Comparison of ENCODE assay signal across 8 cellular contexts in the genomic region with DNA sequence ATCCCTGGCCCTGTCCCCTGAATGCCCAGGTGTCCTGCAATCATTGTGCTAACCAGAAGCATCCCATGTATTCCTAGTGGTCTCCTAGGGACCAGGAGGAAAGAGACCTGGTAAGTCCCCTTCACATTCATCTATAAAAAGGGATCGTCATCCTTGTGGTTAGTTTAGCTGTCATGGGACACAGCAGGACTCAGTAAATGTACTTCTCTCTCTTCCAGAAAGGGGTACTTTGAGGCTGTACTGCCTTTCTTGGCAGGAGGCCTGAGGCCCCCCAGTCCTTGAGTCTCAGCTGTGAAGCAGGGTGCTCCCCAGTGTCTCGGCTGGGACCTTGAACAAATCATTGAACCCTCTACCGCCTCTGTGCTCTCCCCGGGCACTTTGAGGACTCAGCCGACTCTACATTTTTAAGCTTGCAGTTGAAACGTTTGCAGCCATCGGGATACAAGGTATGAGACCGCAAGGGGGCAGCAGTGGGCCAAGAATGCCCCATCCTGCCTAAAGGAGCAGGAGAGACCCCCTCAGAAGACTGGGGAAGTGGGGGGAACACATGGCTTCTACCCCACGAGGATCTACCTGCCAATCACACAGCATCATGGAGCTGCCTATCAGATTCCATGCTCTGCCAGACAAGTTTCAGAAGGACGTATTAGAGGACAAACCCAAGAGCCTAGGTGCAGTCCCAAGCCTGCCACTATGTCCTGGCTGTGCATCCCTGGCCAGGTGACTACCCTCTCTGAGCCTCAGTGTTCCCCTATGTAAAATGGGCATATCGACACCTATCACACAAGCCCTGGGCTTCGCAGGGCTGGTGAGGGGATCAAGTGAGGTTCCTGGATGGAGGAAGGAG. TPM values are rescaled to one million over a fixed set of nuclear protein-coding genes. Genes with fewer than 3 reads are reported as not detected.
DNase-seq lines count a peak whose midpoint lies in the region; ATAC-seq and TF ChIP-seq lines count a peak whose summit lies in the region.

No MANE protein-coding gene starts in this region.

- peaks cover 6 to 60% (median 22%) of the 10 kb centered on the region in 4 donors for H3K4me1 Mint-ChIP-seq in CD4-positive, CD25-positive, alpha-beta regulatory T cell
- peaks cover 64% of the 10 kb centered on the region for H3K4me1 Mint-ChIP-seq in activated T-cell treated with anti-CD3 and anti-CD28 coated beads, Interleukin-2, amount 50 U/mL, for 72 hours (ENCODE audit: low read depth)

- no peak overlapping the region for H3K4me3 ChIP-seq in CD4-positive, CD25-positive, alpha-beta regulatory T cell (ENCODE audit: low read depth, low read length)
- H3K4me3 ChIP-seq in HAP-1 (no peak overlapping the region), fibroblast of pulmonary artery (replicated peaks; ENCODE audit: low read depth, low read length) (no peak overlapping the region), testis (no peak overlapping the region)

- H3K36me3 Mint-ChIP-seq in CD4-positive, CD25-positive, alpha-beta regulatory T cell = peaks cover 8% of the 10 kb centered on the region
- H3K36me3 Mint-ChIP-seq in activated T-cell treated with anti-CD3 and anti-CD28 coated beads, Interleukin-2, amount 50 U/mL, for 72 hours (ENCODE audit: insufficient read depth in 2 of 2) = peaks cover 4 to 7% of the 10 kb centered on the region in 2 donors

- no peak overlapping the region for H3K27ac ChIP-seq in CD4-positive, CD25-positive, alpha-beta regulatory T cell (ENCODE audit: insufficient read depth, low read length, poor library complexity, severe bottlenecking)
- H3K27ac ChIP-seq in testis = no peak overlapping the region

- intact Hi-C loops in testis (cut with DNase I; ENCODE audit: low total_unique reads) = no loop called here

- H3K9me3 ChIP-seq in CD4-positive, CD25-positive, alpha-beta regulatory T cell (ENCODE audit: control insufficient read depth in 2 of 2, low read length in 2 of 2) = no peaks in the 10 kb centered on the region
- H3K9me3 ChIP-seq in HAP-1 = no peaks in the 10 kb centered on the region
- H3K9me3 ChIP-seq in testis = no peaks in the 10 kb centered on the region

- peak overlapping the region; percentile 22 to 92 (median 56) for H3K4me3 Mint-ChIP-seq in CD4-positive, CD25-positive, alpha-beta regulatory T cell
- peak overlapping the region; percentile 4 to 24 for H3K4me3 Mint-ChIP-seq in activated T-cell treated with anti-CD3 and anti-CD28 coated beads, Interleukin-2, amount 50 U/mL, for 72 hours

- TF ChIP-seq POLR2A in testis (IDR thresholded peaks at IDR 0.05) = no peak

- peaks cover 45% of the 10 kb centered on the region for H3K4me1 ChIP-seq in CD4-positive, CD25-positive, alpha-beta regulatory T cell (ENCODE audit: control insufficient read depth, insufficient read depth, low read length, poor library complexity, severe bottlenecking)
- H3K4me1 ChIP-seq in HAP-1 = peaks cover 8% of the 10 kb centered on the region
- peaks cover 29% of the 10 kb centered on the region for H3K4me1 ChIP-seq in testis

- H3K27me3 ChIP-seq in CD4-positive, CD25-positive, alpha-beta regulatory T cell (ENCODE audit: control insufficient read depth, insufficient read depth, low read length) = no peaks in the 10 kb centered on the region
- no peaks in the 10 kb centered on the region for H3K27me3 ChIP-seq in HAP-1 (ENCODE audit: low read depth)
- H3K27me3 ChIP-seq in testis = no peaks in the 10 kb centered on the region

- no peaks in the 10 kb centered on the region for H3K9me3 Mint-ChIP-seq in CD4-positive, CD25-positive, alpha-beta regulatory T cell
- no peaks in the 10 kb centered on the region for H3K9me3 Mint-ChIP-seq in activated T-cell treated with anti-CD3 and anti-CD28 coated beads, Interleukin-2, amount 50 U/mL, for 72 hours

- peaks cover 7% of the 10 kb centered on the region for H3K36me3 ChIP-seq in CD4-positive, CD25-positive, alpha-beta regulatory T cell (ENCODE audit: control insufficient read depth, insufficient read depth, low read length)
- peaks cover 19% of the 10 kb centered on the region for H3K36me3 ChIP-seq in HAP-1 (replicated peaks)
- no peaks in the 10 kb centered on the region for H3K36me3 ChIP-seq in testis (ENCODE audit: low read depth, missing control alignments)

- TF ChIP-seq CTCF in fibroblast of pulmonary artery (IDR thresholded peaks at IDR 0.05; ENCODE audit: low read length, missing control alignments) (peak; percentile 75), testis (IDR thresholded peaks at IDR 0.05) (peak; percentile 35 to 59 (median 44))

- DNase-seq in CD4-positive, CD25-positive, alpha-beta regulatory T cell = peak; percentile 48 to 77 (median 57)
- DNase-seq in HAP-1 (ENCODE audit: low spot score in 2 of 2) (peak; percentile 47 to 87), RKO (ENCODE audit: low spot score) (peak; percentile 67), fibroblast of pulmonary artery (ENCODE audit: low read depth) (peak; percentile 66), nucleus accumbens (lab: John Stamatoyannopoulos, UW) (peak in 47 of 56 donors; percentile 8 to 87 (median 40)), testis (peak; percentile 83)
- DNase-seq in activated T-cell treated with anti-CD3 and anti-CD28 coated beads, Interleukin-2, amount 50 U/mL, for 72 hours = peak; percentile 80 to 85

- ATAC-seq in CD4-positive, CD25-positive, alpha-beta regulatory T cell (ENCODE audit: low read depth in 2 of 2) = peak in 1 of 2 donors; percentile 18
- peak; percentile 11 to 18 for ATAC-seq in activated T-cell treated with anti-CD3 and anti-CD28 coated beads, Interleukin-2, amount 50 U/mL, for 72 hours (replicated peaks in 1 of 2)
- ATAC-seq in GM18511 (IDR thresholded peaks at IDR 0.05; ENCODE audit: unreplicated experiment) = no peak

- in situ Hi-C loops in HAP-1 (cut with MboI; ENCODE audit: low sequenced_read_pairs) = no loop called here

- 39 to 42% methylated on average over 10 to 12 of the region's 12 CpGs for WGBS in testis, 2 donors

- H3K27ac Mint-ChIP-seq in CD4-positive, CD25-positive, alpha-beta regulatory T cell = peak overlapping the region in 2 of 3 donors; percentile 34 to 69
- H3K27ac Mint-ChIP-seq in activated T-cell treated with anti-CD3 and anti-CD28 coated beads, Interleukin-2, amount 50 U/mL, for 72 hours = peak overlapping the region; percentile 14

- peaks cover 4% of the 10 kb centered on the region for H3K27me3 Mint-ChIP-seq in CD4-positive, CD25-positive, alpha-beta regulatory T cell
- no peaks in the 10 kb centered on the region for H3K27me3 Mint-ChIP-seq in activated T-cell treated with anti-CD3 and anti-CD28 coated beads, Interleukin-2, amount 50 U/mL, for 72 hours (ENCODE audit: low read depth)

RNA-seq across cellular contexts. Expression of a gene that starts 2.4 kb away (rescaled TPM):
- 165 TPM for total RNA-seq in CD4-positive, CD25-positive, alpha-beta regulatory T cell
- 10 to 100 TPM; 41.5 to 45.5 (median 42.5) TPM for polyA plus RNA-seq in CD4-positive, CD25-positive, alpha-beta regulatory T cell
- total RNA-seq in activated T-cell treated with anti-CD3 and anti-CD28 coated beads, Interleukin-2, amount 50 U/mL, for 72 hours = 10 to 100 TPM; 81.7 to 89.7 TPM
- 100 to 1,000 TPM; 121 to 122 TPM for total RNA-seq in testis
- polyA plus RNA-seq in testis (ENCODE audit: insufficient read depth, low read depth, low replicate concordance) = 81.7 TPM

RNA-seq across cellular contexts. Expression of a gene that starts 30.6 kb away (rescaled TPM):
- 79.5 TPM for total RNA-seq in CD4-positive, CD25-positive, alpha-beta regulatory T cell
- 10 to 100 TPM; 63.1 to 77.1 (median 64.5) TPM for polyA plus RNA-seq in CD4-positive, CD25-positive, alpha-beta regulatory T cell
- 100 to 1,000 TPM; 196 to 232 TPM for total RNA-seq in activated T-cell treated with anti-CD3 and anti-CD28 coated beads, Interleukin-2, amount 50 U/mL, for 72 hours
- 10 to 100 TPM; 66.2 to 71.0 TPM for total RNA-seq in testis
- 63.1 TPM for polyA plus RNA-seq in testis (ENCODE audit: insufficient read depth, low read depth, low replicate concordance)

RNA-seq across cellular contexts. Expression of a gene that starts 47.8 kb away (rescaled TPM):
- not detected for total RNA-seq in CD4-positive, CD25-positive, alpha-beta regulatory T cell
- polyA plus RNA-seq in CD4-positive, CD25-positive, alpha-beta regulatory T cell = under 1 TPM in 1 of 4 donors, not detected in 3; 0.11 TPM
- not detected for total RNA-seq in activated T-cell treated with anti-CD3 and anti-CD28 coated beads, Interleukin-2, amount 50 U/mL, for 72 hours
- total RNA-seq in testis = 10 to 100 TPM in 1 of 2 donors, 1 to 10 TPM in 1; 9.8 to 11.0 TPM
- 53.5 TPM for polyA plus RNA-seq in testis (ENCODE audit: insufficient read depth, low read depth, low replicate concordance)

Comparison
In these comparisons a context has a peak if more than half of its experiments do, and no peak if none do; other contexts are left out.
1. RNA of a gene that starts 47.8 kb away (total RNA-seq): 9.8 to 11.0 TPM in testis; not detected in CD4-positive, CD25-positive, alpha-beta regulatory T cell (single experiment) and not detected in activated T-cell treated with anti-CD3 and anti-CD28 coated beads, Interleukin-2, amount 50 U/mL, for 72 hours; every median in the first group is over 10 times any median in the second.
2. Peak in every context shown above with its lines, with median percentiles within 50 percentile points of each other: DNase-seq.